In the genomic region with DNA sequence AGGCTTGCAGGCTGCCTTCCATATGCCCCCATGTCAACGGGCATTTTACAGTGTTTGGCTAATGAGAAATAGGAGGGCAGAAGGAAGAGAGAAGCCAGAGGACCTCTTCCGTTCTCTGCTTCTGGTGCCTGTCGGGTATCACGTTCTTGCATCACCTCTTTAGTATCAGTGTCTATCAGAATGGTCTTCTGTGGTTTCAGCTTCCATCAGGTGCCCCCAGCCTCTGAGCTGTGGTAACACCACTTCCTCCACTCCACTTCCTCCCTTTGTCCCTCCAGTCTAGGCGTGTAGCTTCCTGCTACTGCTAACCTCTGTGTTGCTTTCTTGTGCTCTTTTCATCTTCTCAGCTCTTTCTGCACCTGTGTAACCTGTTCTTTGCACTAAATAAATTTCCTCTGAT, we compare ENCODE assay signal across 12 cellular contexts. TPM values are rescaled to one million over a fixed set of nuclear protein-coding genes. Genes with fewer than 3 reads are reported as not detected.
DNase-seq lines count a peak whose midpoint lies in the region; ATAC-seq and TF ChIP-seq lines count a peak whose summit lies in the region.
"Had no signal": no experiment of that assay in that cellular context is flagged by ENCODE, and none has a peak within 500 bp of the region (broad histone marks: within the 10 kb centered on the region; RNA-seq: fewer than 3 reads in every experiment).

No MANE protein-coding gene starts in this region.

- intact Hi-C loops in vagina (cut with DNase I), result no loop called here

- no peak for TF ChIP-seq POLR2A in vagina (IDR thresholded peaks at IDR 0.05)

- peak overlapping the region; percentile 65 for H3K4me2 ChIP-seq in BLaER1

- peak overlapping the region; percentile 75 for H3K4me3 Mint-ChIP-seq in T-helper 2 cell treated with Interferon-gamma antibody and Interleukin-4, amounts not matched to agents 5 μg/mL and 100 μg/mL, for 36 hours
- peak overlapping the region; percentile 44 for H3K4me3 Mint-ChIP-seq in central memory CD8-positive, alpha-beta T cell

- no peaks in the 10 kb centered on the region for H4K20me1 ChIP-seq in BLaER1

- DNase-seq in T-helper 2 cell treated with Interferon-gamma antibody and Interleukin-4, amounts not matched to agents 5 μg/mL and 100 μg/mL, for 36 hours (ENCODE audit: low spot score), result peak; percentile 69
- DNase-seq in central memory CD8-positive, alpha-beta T cell (ENCODE audit: low spot score in 2 of 2), result peak in 1 of 2 donors; percentile 65
- no peak for DNase-seq in T-helper 9 cell
- DNase-seq in vagina (ENCODE audit: extremely low spot score in 2 of 2), result no peak
- DNase-seq: colonic mucosa, head of caudate nucleus, testis had no signal

- H3K36me3 Mint-ChIP-seq in T-helper 2 cell treated with Interferon-gamma antibody and Interleukin-4, amounts not matched to agents 5 μg/mL and 100 μg/mL, for 36 hours (ENCODE audit: low read depth), result peaks cover 20% of the 10 kb centered on the region
- H3K36me3 Mint-ChIP-seq in central memory CD8-positive, alpha-beta T cell (ENCODE audit: insufficient read depth), result peaks cover 2% of the 10 kb centered on the region

- peak; percentile 38 for ATAC-seq in HG03432 (IDR thresholded peaks at IDR 0.05; ENCODE audit: unreplicated experiment)
- peak; percentile 99 for ATAC-seq in central memory CD8-positive, alpha-beta T cell (replicated peaks; ENCODE audit: extremely low read depth, poor library complexity, severe bottlenecking)
- no peak for ATAC-seq in GM19397 (IDR thresholded peaks at IDR 0.05; ENCODE audit: unreplicated experiment)
- ATAC-seq in GM21528 (IDR thresholded peaks at IDR 0.05; ENCODE audit: low FRiP score, unreplicated experiment), result no peak

- H3K4me3 ChIP-seq in BLaER1, result no peak overlapping the region
- no peak overlapping the region for H3K4me3 ChIP-seq in vagina
- H3K4me3 ChIP-seq: colonic mucosa, testis had no signal

- H3K4me1 Mint-ChIP-seq in T-helper 2 cell treated with Interferon-gamma antibody and Interleukin-4, amounts not matched to agents 5 μg/mL and 100 μg/mL, for 36 hours (ENCODE audit: low read depth), result peaks cover 42% of the 10 kb centered on the region
- peaks cover 17% of the 10 kb centered on the region for H3K4me1 Mint-ChIP-seq in central memory CD8-positive, alpha-beta T cell

- no peaks in the 10 kb centered on the region for H3K36me3 ChIP-seq in BLaER1
- H3K36me3 ChIP-seq in vagina, result no peaks in the 10 kb centered on the region
- H3K36me3 ChIP-seq: colonic mucosa had no signal

- H3K4me1 ChIP-seq in BLaER1, result peaks cover 18% of the 10 kb centered on the region
- H3K4me1 ChIP-seq in vagina, result no peaks in the 10 kb centered on the region
- H3K4me1 ChIP-seq: colonic mucosa, testis had no signal

- H3K9me3 ChIP-seq in BLaER1 (peaks cover 4% of the 10 kb centered on the region), vagina (no peaks in the 10 kb centered on the region)
- H3K9me3 ChIP-seq: colonic mucosa, testis had no signal

- no peak overlapping the region for H3K9ac ChIP-seq in BLaER1

- H3K27ac Mint-ChIP-seq in T-helper 2 cell treated with Interferon-gamma antibody and Interleukin-4, amounts not matched to agents 5 μg/mL and 100 μg/mL, for 36 hours, result peak overlapping the region; percentile 71
- peak overlapping the region; percentile 1 for H3K27ac Mint-ChIP-seq in central memory CD8-positive, alpha-beta T cell (ENCODE audit: low read depth)
- H3K27ac Mint-ChIP-seq: IgD-negative memory B cell had no signal

- peaks cover 16% of the 10 kb centered on the region for H3K27me3 Mint-ChIP-seq in T-helper 2 cell treated with Interferon-gamma antibody and Interleukin-4, amounts not matched to agents 5 μg/mL and 100 μg/mL, for 36 hours (ENCODE audit: low read depth)
- peaks cover 2% of the 10 kb centered on the region for H3K27me3 Mint-ChIP-seq in central memory CD8-positive, alpha-beta T cell

- H3K27me3 ChIP-seq in BLaER1 (no peaks in the 10 kb centered on the region), vagina (no peaks in the 10 kb centered on the region)
- H3K27me3 ChIP-seq: colonic mucosa, testis had no signal

- TF ChIP-seq CTCF in vagina (IDR thresholded peaks at IDR 0.05), result no peak

- peaks cover 18% of the 10 kb centered on the region for H3K9me3 Mint-ChIP-seq in T-helper 2 cell treated with Interferon-gamma antibody and Interleukin-4, amounts not matched to agents 5 μg/mL and 100 μg/mL, for 36 hours
- no peaks in the 10 kb centered on the region for H3K9me3 Mint-ChIP-seq in central memory CD8-positive, alpha-beta T cell

- H3K27ac ChIP-seq in BLaER1, result peak overlapping the region; percentile 20; the same call in 1 of the 2 replicates
- H3K27ac ChIP-seq in vagina, result no peak overlapping the region
- H3K27ac ChIP-seq: colonic mucosa, testis had no signal

RNA-seq across cellular contexts. Expression of gene FOXB1, which starts 27.6 kb away (rescaled TPM):
- total RNA-seq in vagina, result not detected
- total RNA-seq: colonic mucosa had no signal

Comparison
In these comparisons a context has a peak if more than half of its experiments do, and no peak if none do; other contexts are left out.
1. ATAC-seq: peak in HG03432 (single experiment) and central memory CD8-positive, alpha-beta T cell (single experiment); none in GM19397 (single experiment) and GM21528 (single experiment).